1 cellular context compared by ENCODE assay signal in genomic region chr16:46828292-46828691, GRCh38.
A peak's percentile ranks its signal among the peaks of the same experiment; 100 is the strongest.
TF ChIP-seq lines count a peak whose summit lies in the region.

No MANE protein-coding gene starts in this region.

TF ChIP-seq in GM12878, 131 proteins besides CTCF, POLR2A, EP300 and RAD21:
- TF ChIP-seq, protein P1, sequence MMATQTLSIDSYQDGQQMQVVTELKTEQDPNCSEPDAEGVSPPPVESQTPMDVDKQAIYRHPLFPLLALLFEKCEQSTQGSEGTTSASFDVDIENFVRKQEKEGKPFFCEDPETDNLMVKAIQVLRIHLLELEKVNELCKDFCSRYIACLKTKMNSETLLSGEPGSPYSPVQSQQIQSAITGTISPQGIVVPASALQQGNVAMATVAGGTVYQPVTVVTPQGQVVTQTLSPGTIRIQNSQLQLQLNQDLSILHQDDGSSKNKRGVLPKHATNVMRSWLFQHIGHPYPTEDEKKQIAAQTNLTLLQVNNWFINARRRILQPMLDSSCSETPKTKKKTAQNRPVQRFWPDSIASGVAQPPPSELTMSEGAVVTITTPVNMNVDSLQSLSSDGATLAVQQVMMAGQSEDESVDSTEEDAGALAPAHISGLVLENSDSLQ (IDR thresholded peaks at IDR 0.05), result peak; percentile 72
- TF ChIP-seq, protein P2, sequence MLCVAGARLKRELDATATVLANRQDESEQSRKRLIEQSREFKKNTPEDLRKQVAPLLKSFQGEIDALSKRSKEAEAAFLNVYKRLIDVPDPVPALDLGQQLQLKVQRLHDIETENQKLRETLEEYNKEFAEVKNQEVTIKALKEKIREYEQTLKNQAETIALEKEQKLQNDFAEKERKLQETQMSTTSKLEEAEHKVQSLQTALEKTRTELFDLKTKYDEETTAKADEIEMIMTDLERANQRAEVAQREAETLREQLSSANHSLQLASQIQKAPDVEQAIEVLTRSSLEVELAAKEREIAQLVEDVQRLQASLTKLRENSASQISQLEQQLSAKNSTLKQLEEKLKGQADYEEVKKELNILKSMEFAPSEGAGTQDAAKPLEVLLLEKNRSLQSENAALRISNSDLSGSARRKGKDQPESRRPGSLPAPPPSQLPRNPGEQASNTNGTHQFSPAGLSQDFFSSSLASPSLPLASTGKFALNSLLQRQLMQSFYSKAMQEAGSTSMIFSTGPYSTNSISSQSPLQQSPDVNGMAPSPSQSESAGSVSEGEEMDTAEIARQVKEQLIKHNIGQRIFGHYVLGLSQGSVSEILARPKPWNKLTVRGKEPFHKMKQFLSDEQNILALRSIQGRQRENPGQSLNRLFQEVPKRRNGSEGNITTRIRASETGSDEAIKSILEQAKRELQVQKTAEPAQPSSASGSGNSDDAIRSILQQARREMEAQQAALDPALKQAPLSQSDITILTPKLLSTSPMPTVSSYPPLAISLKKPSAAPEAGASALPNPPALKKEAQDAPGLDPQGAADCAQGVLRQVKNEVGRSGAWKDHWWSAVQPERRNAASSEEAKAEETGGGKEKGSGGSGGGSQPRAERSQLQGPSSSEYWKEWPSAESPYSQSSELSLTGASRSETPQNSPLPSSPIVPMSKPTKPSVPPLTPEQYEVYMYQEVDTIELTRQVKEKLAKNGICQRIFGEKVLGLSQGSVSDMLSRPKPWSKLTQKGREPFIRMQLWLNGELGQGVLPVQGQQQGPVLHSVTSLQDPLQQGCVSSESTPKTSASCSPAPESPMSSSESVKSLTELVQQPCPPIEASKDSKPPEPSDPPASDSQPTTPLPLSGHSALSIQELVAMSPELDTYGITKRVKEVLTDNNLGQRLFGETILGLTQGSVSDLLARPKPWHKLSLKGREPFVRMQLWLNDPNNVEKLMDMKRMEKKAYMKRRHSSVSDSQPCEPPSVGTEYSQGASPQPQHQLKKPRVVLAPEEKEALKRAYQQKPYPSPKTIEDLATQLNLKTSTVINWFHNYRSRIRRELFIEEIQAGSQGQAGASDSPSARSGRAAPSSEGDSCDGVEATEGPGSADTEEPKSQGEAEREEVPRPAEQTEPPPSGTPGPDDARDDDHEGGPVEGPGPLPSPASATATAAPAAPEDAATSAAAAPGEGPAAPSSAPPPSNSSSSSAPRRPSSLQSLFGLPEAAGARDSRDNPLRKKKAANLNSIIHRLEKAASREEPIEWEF (IDR thresholded peaks at IDR 0.05; ENCODE audit: insufficient replicate concordance, low read depth, low read length), result no peak
- TF ChIP-seq RUNX3 (IDR thresholded peaks at IDR 0.05; ENCODE audit: low read length) (peak; percentile 72), CHD1 (IDR thresholded peaks at IDR 0.05; ENCODE audit: low read depth, low read length) (no peak), PBX3 (IDR thresholded peaks at IDR 0.05; ENCODE audit: insufficient replicate concordance, low read depth, low read length) (peak; percentile 11), RELB (IDR thresholded peaks at IDR 0.05; ENCODE audit: low read depth) (no peak)
